16 cellular contexts compared by ENCODE assay signal in the genomic region with DNA sequence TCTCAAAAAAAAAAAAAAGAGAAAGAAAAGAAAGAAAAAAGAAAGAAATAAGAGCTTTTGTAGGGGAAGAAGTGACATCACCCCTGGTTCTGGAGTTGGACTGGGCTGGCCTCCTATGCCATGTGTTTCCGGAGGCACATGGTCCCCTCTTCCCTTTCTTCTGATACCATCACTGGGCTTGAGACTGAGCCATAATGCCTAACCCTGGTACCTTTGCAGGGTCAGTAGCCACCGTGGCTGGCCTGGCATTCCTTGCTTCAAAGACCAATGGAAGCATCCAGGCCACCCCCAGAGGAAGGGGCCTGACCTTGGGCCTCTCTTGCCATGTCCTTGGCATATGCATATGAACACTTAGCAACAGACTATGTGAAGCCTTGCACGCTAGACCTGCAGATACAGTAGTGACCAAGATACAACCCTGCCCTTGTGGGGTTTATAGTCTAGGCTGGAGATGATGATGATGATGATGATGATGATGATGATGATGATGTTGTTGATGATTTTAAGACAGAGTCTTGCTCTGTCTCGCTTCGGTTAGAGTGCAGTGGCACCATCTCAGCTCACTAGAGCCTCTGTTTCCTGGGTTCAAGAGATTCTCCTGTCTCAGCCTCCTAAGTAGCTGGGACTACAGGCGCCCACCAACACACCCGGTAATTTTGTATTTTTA.
"Had no signal": no experiment of that assay in that cellular context is flagged by ENCODE, and none has a peak within 500 bp of the region (broad histone marks: within the 10 kb centered on the region; RNA-seq: fewer than 3 reads in every experiment).

No MANE protein-coding gene starts in this region.

- DNase-seq: islet precursor cell; left ventricle myocardium inferior; mesendoderm; naive B cell; natural killer cell; nephron progenitor cell; occipital lobe; stimulated activated CD4-positive, alpha-beta T cell treated with anti-CD3 and anti-CD28 coated beads, Interleukin-4, amount 100 ng/mL, for 24 hours; stimulated activated naive CD4-positive, alpha-beta T cell; trophoblast cell; uterus had no signal

- H3K36me3 Mint-ChIP-seq: naive B cell; natural killer cell; stimulated activated effector memory CD8-positive, alpha-beta T cell treated with anti-CD3 and anti-CD28 coated beads, Interleukin-12 subunit alpha, Interleukin-12 subunit beta, amount 100 ng/mL, for 72 hours had no signal

- H3K4me3 Mint-ChIP-seq: mesothelial cell of epicardium; naive B cell; natural killer cell; nephron progenitor cell; neural progenitor cell; stimulated activated effector memory CD8-positive, alpha-beta T cell treated with anti-CD3 and anti-CD28 coated beads, Interleukin-12 subunit alpha, Interleukin-12 subunit beta, amount 100 ng/mL, for 72 hours; stimulated activated naive CD8-positive, alpha-beta T cell treated with anti-CD3 and anti-CD28 coated beads, Interleukin-15, Interleukin-2, amounts not matched to agents 100 ng/mL and 50 ng/mL, for 24 hours had no signal

- H3K27me3 Mint-ChIP-seq: naive B cell; progenitor cell of endocrine pancreas; stimulated activated naive CD8-positive, alpha-beta T cell treated with anti-CD3 and anti-CD28 coated beads, Interleukin-15, Interleukin-2, amounts not matched to agents 100 ng/mL and 50 ng/mL, for 24 hours had no signal

- H3K27ac Mint-ChIP-seq: mesothelial cell of epicardium; natural killer cell; neural progenitor cell; progenitor cell of endocrine pancreas; stimulated activated naive CD8-positive, alpha-beta T cell treated with anti-CD3 and anti-CD28 coated beads, Interleukin-15, Interleukin-2, amounts not matched to agents 100 ng/mL and 50 ng/mL, for 24 hours had no signal

- H3K4me1 Mint-ChIP-seq: mesothelial cell of epicardium, neural progenitor cell had no signal

- H3K9me3 Mint-ChIP-seq: mesothelial cell of epicardium; naive B cell; natural killer cell; nephron progenitor cell; neural progenitor cell; stimulated activated effector memory CD8-positive, alpha-beta T cell treated with anti-CD3 and anti-CD28 coated beads, Interleukin-12 subunit alpha, Interleukin-12 subunit beta, amount 100 ng/mL, for 72 hours; stimulated activated naive CD8-positive, alpha-beta T cell treated with anti-CD3 and anti-CD28 coated beads, Interleukin-15, Interleukin-2, amounts not matched to agents 100 ng/mL and 50 ng/mL, for 24 hours had no signal
